1 cellular context compared by ENCODE assay signal in the genomic region with DNA sequence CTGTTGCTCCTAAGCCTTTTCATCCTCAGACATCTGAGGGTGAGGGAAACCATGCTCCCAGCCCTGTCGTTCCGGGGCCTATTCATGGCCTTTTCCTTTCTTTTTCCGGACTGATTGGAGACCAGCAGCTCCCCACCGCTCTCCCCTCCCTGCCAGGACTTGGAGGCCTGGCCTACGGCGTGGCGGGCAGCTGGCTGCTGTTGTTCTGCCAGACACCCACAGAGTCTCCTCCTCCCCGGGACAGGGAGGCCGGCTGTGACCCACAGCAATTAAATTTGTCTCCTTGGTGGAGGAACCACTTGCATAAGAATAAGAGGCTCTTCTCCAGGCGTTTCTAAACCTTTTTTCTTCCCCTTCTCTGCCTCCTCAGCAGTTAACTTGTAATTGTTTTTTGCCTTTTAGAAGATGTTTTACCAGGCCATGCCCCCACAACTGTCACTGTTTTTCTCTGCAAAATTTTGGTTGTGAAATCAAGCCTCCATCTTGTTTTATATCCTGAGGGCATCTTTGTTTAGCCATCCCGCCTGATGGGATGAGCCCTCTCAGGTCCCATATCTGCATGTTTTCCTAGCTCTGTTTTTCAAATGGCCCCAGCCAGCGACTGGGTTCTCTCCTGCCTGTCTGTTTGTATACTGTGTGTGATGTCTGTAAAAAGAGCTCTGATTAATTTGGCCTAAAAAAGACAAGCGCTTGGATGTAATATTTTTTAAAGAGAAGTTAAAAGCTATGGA.
TF ChIP-seq lines count a peak whose summit lies in the region.

No MANE protein-coding gene starts in this region.

TF ChIP-seq in HepG2, 621 proteins besides CTCF, POLR2A, EP300 and RAD21 (continued from another document):
- TF ChIP-seq, protein P1, sequence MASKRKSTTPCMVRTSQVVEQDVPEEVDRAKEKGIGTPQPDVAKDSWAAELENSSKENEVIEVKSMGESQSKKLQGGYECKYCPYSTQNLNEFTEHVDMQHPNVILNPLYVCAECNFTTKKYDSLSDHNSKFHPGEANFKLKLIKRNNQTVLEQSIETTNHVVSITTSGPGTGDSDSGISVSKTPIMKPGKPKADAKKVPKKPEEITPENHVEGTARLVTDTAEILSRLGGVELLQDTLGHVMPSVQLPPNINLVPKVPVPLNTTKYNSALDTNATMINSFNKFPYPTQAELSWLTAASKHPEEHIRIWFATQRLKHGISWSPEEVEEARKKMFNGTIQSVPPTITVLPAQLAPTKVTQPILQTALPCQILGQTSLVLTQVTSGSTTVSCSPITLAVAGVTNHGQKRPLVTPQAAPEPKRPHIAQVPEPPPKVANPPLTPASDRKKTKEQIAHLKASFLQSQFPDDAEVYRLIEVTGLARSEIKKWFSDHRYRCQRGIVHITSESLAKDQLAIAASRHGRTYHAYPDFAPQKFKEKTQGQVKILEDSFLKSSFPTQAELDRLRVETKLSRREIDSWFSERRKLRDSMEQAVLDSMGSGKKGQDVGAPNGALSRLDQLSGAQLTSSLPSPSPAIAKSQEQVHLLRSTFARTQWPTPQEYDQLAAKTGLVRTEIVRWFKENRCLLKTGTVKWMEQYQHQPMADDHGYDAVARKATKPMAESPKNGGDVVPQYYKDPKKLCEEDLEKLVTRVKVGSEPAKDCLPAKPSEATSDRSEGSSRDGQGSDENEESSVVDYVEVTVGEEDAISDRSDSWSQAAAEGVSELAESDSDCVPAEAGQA (IDR thresholded peaks at IDR 0.05; ENCODE audit: low read depth): no peak
- TF ChIP-seq, protein P1 (CRISPR knock-in tag; IDR thresholded peaks at IDR 0.05; ENCODE audit: borderline replicate concordance): no peak
- no peak for TF ChIP-seq ZNF256 (CRISPR knock-in tag; conservative IDR thresholded peaks at IDR 0.05)
- TF ChIP-seq ZNF253 (CRISPR knock-in tag; IDR thresholded peaks at IDR 0.05; ENCODE audit: borderline replicate concordance): no peak
- no peak for TF ChIP-seq ZBTB42 (CRISPR knock-in tag; IDR thresholded peaks at IDR 0.05)
- no peak for TF ChIP-seq SRSF9 (IDR thresholded peaks at IDR 0.05; ENCODE audit: borderline replicate concordance, insufficient read depth, low read depth, low read length, poor library complexity, severe bottlenecking)
- TF ChIP-seq ZEB1 (IDR thresholded peaks at IDR 0.05; ENCODE audit: insufficient replicate concordance, low read depth): no peak
- TF ChIP-seq NR3C1 (CRISPR knock-in tag; IDR thresholded peaks at IDR 0.05): no peak
- TF ChIP-seq, protein P2, sequence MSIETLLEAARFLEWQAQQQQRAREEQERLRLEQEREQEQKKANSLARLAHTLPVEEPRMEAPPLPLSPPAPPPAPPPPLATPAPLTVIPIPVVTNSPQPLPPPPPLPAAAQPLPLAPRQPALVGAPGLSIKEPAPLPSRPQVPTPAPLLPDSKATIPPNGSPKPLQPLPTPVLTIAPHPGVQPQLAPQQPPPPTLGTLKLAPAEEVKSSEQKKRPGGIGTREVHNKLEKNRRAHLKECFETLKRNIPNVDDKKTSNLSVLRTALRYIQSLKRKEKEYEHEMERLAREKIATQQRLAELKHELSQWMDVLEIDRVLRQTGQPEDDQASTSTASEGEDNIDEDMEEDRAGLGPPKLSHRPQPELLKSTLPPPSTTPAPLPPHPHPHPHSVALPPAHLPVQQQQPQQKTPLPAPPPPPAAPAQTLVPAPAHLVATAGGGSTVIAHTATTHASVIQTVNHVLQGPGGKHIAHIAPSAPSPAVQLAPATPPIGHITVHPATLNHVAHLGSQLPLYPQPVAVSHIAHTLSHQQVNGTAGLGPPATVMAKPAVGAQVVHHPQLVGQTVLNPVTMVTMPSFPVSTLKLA (IDR thresholded peaks at IDR 0.05): no peak
- TF ChIP-seq SALL2 (CRISPR knock-in tag; IDR thresholded peaks at IDR 0.05): no peak
- TF ChIP-seq, protein P3, sequence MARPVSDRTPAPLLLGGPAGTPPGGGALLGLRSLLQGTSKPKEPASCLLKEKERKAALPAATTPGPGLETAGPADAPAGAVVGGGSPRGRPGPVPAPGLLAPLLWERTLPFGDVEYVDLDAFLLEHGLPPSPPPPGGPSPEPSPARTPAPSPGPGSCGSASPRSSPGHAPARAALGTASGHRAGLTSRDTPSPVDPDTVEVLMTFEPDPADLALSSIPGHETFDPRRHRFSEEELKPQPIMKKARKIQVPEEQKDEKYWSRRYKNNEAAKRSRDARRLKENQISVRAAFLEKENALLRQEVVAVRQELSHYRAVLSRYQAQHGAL (CRISPR knock-in tag; IDR thresholded peaks at IDR 0.05; ENCODE audit: not compliant biosample characterization): no peak
- TF ChIP-seq ZNF652 (CRISPR knock-in tag; IDR thresholded peaks at IDR 0.05; ENCODE audit: borderline replicate concordance, low read depth): no peak
- TF ChIP-seq, protein P4, sequence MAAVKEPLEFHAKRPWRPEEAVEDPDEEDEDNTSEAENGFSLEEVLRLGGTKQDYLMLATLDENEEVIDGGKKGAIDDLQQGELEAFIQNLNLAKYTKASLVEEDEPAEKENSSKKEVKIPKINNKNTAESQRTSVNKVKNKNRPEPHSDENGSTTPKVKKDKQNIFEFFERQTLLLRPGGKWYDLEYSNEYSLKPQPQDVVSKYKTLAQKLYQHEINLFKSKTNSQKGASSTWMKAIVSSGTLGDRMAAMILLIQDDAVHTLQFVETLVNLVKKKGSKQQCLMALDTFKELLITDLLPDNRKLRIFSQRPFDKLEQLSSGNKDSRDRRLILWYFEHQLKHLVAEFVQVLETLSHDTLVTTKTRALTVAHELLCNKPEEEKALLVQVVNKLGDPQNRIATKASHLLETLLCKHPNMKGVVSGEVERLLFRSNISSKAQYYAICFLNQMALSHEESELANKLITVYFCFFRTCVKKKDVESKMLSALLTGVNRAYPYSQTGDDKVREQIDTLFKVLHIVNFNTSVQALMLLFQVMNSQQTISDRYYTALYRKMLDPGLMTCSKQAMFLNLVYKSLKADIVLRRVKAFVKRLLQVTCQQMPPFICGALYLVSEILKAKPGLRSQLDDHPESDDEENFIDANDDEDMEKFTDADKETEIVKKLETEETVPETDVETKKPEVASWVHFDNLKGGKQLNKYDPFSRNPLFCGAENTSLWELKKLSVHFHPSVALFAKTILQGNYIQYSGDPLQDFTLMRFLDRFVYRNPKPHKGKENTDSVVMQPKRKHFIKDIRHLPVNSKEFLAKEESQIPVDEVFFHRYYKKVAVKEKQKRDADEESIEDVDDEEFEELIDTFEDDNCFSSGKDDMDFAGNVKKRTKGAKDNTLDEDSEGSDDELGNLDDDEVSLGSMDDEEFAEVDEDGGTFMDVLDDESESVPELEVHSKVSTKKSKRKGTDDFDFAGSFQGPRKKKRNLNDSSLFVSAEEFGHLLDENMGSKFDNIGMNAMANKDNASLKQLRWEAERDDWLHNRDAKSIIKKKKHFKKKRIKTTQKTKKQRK (IDR thresholded peaks at IDR 0.05; ENCODE audit: low read length): no peak
- TF ChIP-seq ISX (CRISPR knock-in tag; conservative IDR thresholded peaks at IDR 0.05): no peak
- no peak for TF ChIP-seq ZNF572 (CRISPR knock-in tag; IDR thresholded peaks at IDR 0.05)
- no peak for TF ChIP-seq KDM3A (CRISPR knock-in tag; IDR thresholded peaks at IDR 0.05; ENCODE audit: low read depth)
